In the genomic region with DNA sequence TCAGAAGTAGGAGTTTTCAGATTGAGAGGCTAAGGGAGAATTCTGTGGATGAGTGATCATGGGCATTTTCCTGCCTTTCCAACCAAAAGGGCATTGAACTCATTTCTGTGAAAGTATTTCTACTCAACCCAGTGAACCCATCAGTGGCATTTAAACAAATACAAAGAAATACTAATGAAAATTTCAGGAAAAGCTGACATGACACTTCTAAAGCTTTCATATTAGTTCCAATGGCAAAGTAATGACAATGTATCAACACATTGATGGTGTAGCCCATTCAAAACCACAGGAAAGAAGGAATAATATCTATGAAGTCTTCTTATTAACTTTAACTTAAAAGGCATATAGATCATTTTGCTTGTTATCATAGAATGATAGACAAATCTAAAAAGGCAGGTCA, we compare ENCODE assay signal across 3 cellular contexts.
A peak's percentile ranks its signal among the peaks of the same experiment; 100 is the strongest.
TF ChIP-seq lines count a peak whose summit lies in the region.

No MANE protein-coding gene starts in this region.

TF ChIP-seq in A549, 52 proteins besides CTCF, POLR2A, EP300 and RAD21:
- TF ChIP-seq MAFK (IDR thresholded peaks at IDR 0.05; ENCODE audit: partially characterized antibody) (peak; percentile 54), MAZ (IDR thresholded peaks at IDR 0.05; ENCODE audit: borderline replicate concordance, low read depth, low read length) (no peak)

TF ChIP-seq in IMR-90, 13 proteins besides CTCF, POLR2A, EP300 and RAD21:
- peak; percentile 84 for TF ChIP-seq MAFK (IDR thresholded peaks at IDR 0.05; ENCODE audit: low read depth, low read length)
- no peak for TF ChIP-seq BHLHE40 (IDR thresholded peaks at IDR 0.05; ENCODE audit: low read depth, low read length)
- no peak for TF ChIP-seq FOS (IDR thresholded peaks at IDR 0.05; ENCODE audit: low read depth, low read length)

TF ChIP-seq in H1, 55 proteins besides CTCF, POLR2A, EP300 and RAD21:
- TF ChIP-seq MAFK (IDR thresholded peaks at IDR 0.05; ENCODE audit: low read depth, low read length) (no peak; the same call in 1 of the 2 replicates), JUN (IDR thresholded peaks at IDR 0.05; ENCODE audit: low read depth, low read length) (no peak), BRCA1 (IDR thresholded peaks at IDR 0.05; ENCODE audit: low read depth, low read length) (no peak), BACH1 (IDR thresholded peaks at IDR 0.05; ENCODE audit: low read length) (no peak), POU5F1 (IDR thresholded peaks at IDR 0.05; ENCODE audit: low read depth, low read length) (no peak), RFX5 (IDR thresholded peaks at IDR 0.05; ENCODE audit: borderline replicate concordance, low read depth, low read length) (no peak), CBX5 (IDR thresholded peaks at IDR 0.05; ENCODE audit: low read depth, low read length) (no peak), SRF (IDR thresholded peaks at IDR 0.05; ENCODE audit: low read depth, low read length) (no peak), FOSL1 (IDR thresholded peaks at IDR 0.05; ENCODE audit: insufficient read depth, low read depth, low read length) (no peak)
